20 cellular contexts compared by ENCODE assay signal in the genomic region with DNA sequence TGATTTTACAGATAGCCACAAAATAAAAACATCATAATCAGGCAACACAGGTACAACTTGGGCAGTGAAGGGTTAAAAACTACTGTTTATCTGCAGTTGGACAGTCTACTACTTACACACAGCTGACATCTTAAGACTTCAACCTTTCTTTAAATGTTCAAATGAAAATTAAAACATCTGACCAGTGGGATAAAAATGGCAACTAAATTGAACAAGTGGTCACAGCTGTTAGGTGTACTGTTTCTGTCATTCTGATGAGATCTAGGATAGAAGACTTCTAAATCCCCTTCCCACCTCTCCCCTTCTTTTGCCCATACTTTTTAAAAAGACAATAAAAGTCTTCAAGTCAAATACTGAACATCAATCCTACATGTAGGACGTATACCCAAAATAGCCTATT. TPM values are rescaled to one million over a fixed set of nuclear protein-coding genes. Genes with fewer than 3 reads are reported as not detected.
"Had no signal": no experiment of that assay in that cellular context is flagged by ENCODE, and none has a peak within 500 bp of the region (broad histone marks: within the 10 kb centered on the region; RNA-seq: fewer than 3 reads in every experiment).

No MANE protein-coding gene starts in this region.

- H3K27ac Mint-ChIP-seq: activated CD4-positive, alpha-beta T cell treated with anti-CD3 and anti-CD28 coated beads, Interleukin-2, amount 10 ng/mL, durations not matched to agents 7 days and 5 days; activated CD8-positive, alpha-beta T cell treated with anti-CD3 and anti-CD28 coated beads, Interleukin-2, amount 10 ng/mL, durations not matched to agents 7 days and 5 days; activated naive CD4-positive, alpha-beta T cell treated with anti-CD3 and anti-CD28 coated beads, Interleukin-2, amount 50 U/mL, for 72 hours; endodermal cell; memory B cell; stimulated activated effector memory CD8-positive, alpha-beta T cell treated with anti-CD3 and anti-CD28 coated beads, Interleukin-12 subunit alpha, Interleukin-12 subunit beta, amount 100 ng/mL, for 72 hours; stimulated activated naive CD8-positive, alpha-beta T cell treated with anti-CD3 and anti-CD28 coated beads, Interleukin-15, amount 100 ng/mL, for 72 hours had no signal

- H3K27ac ChIP-seq: brain microvascular endothelial cell, transverse colon had no signal

- H3K9me3 ChIP-seq: heart left ventricle, transverse colon had no signal

- H3K36me3 ChIP-seq: brain microvascular endothelial cell, transverse colon had no signal

- H3K27me3 Mint-ChIP-seq: stimulated activated naive CD8-positive, alpha-beta T cell treated with anti-CD3 and anti-CD28 coated beads, Interleukin-15, amount 100 ng/mL, for 72 hours had no signal

- H3K4me3 ChIP-seq: coronary artery, heart left ventricle, transverse colon had no signal

- H3K27me3 ChIP-seq: brain microvascular endothelial cell, heart left ventricle, transverse colon had no signal

- ATAC-seq: activated CD4-positive, CD25-positive, alpha-beta regulatory T cell treated with anti-CD3 and anti-CD28 coated beads, Interleukin-2, amount 50 U/mL, for 24 hours; activated CD8-positive, alpha-beta T cell treated with anti-CD3 and anti-CD28 coated beads, Interleukin-2, amount 10 ng/mL, durations not matched to agents 7 days and 5 days; activated naive CD4-positive, alpha-beta T cell treated with anti-CD3 and anti-CD28 coated beads, Interleukin-2, amount 50 U/mL, for 72 hours; heart left ventricle; left cardiac atrium; stimulated activated effector memory CD8-positive, alpha-beta T cell treated with anti-CD3 and anti-CD28 coated beads, Interleukin-12 subunit alpha, Interleukin-12 subunit beta, amount 100 ng/mL, for 72 hours; stimulated activated naive CD8-positive, alpha-beta T cell treated with anti-CD3 and anti-CD28 coated beads, Interleukin-15, amount 100 ng/mL, for 72 hours had no signal

- H3K4me3 Mint-ChIP-seq: activated CD4-positive, alpha-beta T cell treated with anti-CD3 and anti-CD28 coated beads, Interleukin-2, amount 10 ng/mL, durations not matched to agents 7 days and 5 days; activated CD8-positive, alpha-beta T cell treated with anti-CD3 and anti-CD28 coated beads, Interleukin-2, amount 10 ng/mL, durations not matched to agents 7 days and 5 days; endodermal cell; memory B cell; stimulated activated effector memory CD8-positive, alpha-beta T cell treated with anti-CD3 and anti-CD28 coated beads, Interleukin-12 subunit alpha, Interleukin-12 subunit beta, amount 100 ng/mL, for 72 hours; stimulated activated naive CD8-positive, alpha-beta T cell treated with anti-CD3 and anti-CD28 coated beads, Interleukin-15, amount 100 ng/mL, for 72 hours had no signal

- FAIRE-seq: urothelium cell line had no signal

- H3K36me3 Mint-ChIP-seq: stimulated activated effector memory CD8-positive, alpha-beta T cell treated with anti-CD3 and anti-CD28 coated beads, Interleukin-12 subunit alpha, Interleukin-12 subunit beta, amount 100 ng/mL, for 72 hours had no signal

- H3K9me3 Mint-ChIP-seq: stimulated activated effector memory CD8-positive, alpha-beta T cell treated with anti-CD3 and anti-CD28 coated beads, Interleukin-12 subunit alpha, Interleukin-12 subunit beta, amount 100 ng/mL, for 72 hours had no signal

- H3K4me1 Mint-ChIP-seq: activated CD4-positive, alpha-beta T cell treated with anti-CD3 and anti-CD28 coated beads, Interleukin-2, amount 10 ng/mL, durations not matched to agents 7 days and 5 days; memory B cell; stimulated activated effector memory CD8-positive, alpha-beta T cell treated with anti-CD3 and anti-CD28 coated beads, Interleukin-12 subunit alpha, Interleukin-12 subunit beta, amount 100 ng/mL, for 72 hours; stimulated activated naive CD8-positive, alpha-beta T cell treated with anti-CD3 and anti-CD28 coated beads, Interleukin-15, amount 100 ng/mL, for 72 hours had no signal

- DNase-seq: activated CD4-positive, alpha-beta T cell treated with anti-CD3 and anti-CD28 coated beads, Interleukin-2, amount 10 ng/mL, durations not matched to agents 7 days and 5 days; activated CD8-positive, alpha-beta T cell treated with anti-CD3 and anti-CD28 coated beads, Interleukin-2, amount 10 ng/mL, durations not matched to agents 7 days and 5 days; activated T-cell treated with anti-CD3 and anti-CD28 coated beads, Interleukin-2, amount 50 U/mL, for 1 hour; aorta; brain microvascular endothelial cell; endodermal cell; heart left ventricle; left cardiac atrium; nucleus accumbens; posterior cingulate gyrus; stimulated activated CD4-positive, alpha-beta T cell treated with anti-CD3 and anti-CD28 coated beads, Interleukin-1b, Interleukin-23, amount 100 ng/mL, for 48 hours; stimulated activated naive CD8-positive, alpha-beta T cell treated with anti-CD3 and anti-CD28 coated beads, Interleukin-15, amount 100 ng/mL, for 72 hours; transverse colon had no signal

RNA-seq across cellular contexts. Expression of a gene that starts 56.2 kb away (rescaled TPM):
- total RNA-seq: activated CD4-positive, alpha-beta T cell treated with anti-CD3 and anti-CD28 coated beads, Interleukin-2, amount 10 ng/mL, durations not matched to agents 7 days and 5 days; activated CD8-positive, alpha-beta T cell treated with anti-CD3 and anti-CD28 coated beads, Interleukin-2, amount 10 ng/mL, durations not matched to agents 7 days and 5 days; T-helper 2 cell treated with Interferon-gamma antibody and Interleukin-4, amounts not matched to agents 100 ng/mL and 5 ng/mL, for 36 hours had no signal
